8 cellular contexts compared by ENCODE assay signal in the genomic region with DNA sequence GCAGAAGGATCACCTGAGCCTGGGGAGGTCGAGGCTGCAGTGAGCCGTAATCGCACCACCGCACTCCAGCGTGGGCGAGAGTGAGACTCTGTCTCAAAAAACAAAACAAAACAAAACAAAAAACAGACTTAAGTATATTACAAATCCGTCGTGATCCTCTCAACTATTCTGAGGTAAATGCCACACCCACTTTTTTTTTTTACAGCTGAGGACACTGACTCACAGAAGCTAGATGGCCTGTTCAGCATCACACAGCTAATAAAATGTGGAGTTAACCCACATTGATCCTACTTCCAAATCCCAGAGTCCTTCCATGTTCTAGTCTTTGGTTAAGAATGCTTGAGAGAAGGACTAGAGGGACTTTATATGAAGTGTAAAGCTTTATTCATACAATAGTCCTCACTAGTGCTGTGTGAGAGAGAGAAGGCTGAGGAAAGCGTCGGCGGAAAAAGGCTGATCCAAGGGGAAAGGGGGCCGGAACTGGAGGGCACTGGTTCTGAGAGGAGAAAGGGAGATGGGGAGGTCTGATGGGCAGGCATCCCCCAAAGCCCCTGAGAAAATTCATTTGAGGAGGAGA. TPM values are rescaled to one million over a fixed set of nuclear protein-coding genes. Genes with fewer than 3 reads are reported as not detected.
DNase-seq lines count a peak whose midpoint lies in the region; ATAC-seq, FAIRE-seq and TF ChIP-seq lines count a peak whose summit lies in the region.

No MANE protein-coding gene starts in this region.

- peak overlapping the region; percentile 85 to 88 for H3K4me3 ChIP-seq in right atrium auricular region
- peak overlapping the region; percentile 77 to 80 for H3K4me3 ChIP-seq in small intestine (ENCODE audit: low read depth in 1 of 2, low read length in 2 of 2)

- ATAC-seq in Right ventricle myocardium superior (ENCODE audit: poor library complexity) (no peak), foreskin keratinocyte (peak; percentile 62)

- intact Hi-C loops in Right ventricle myocardium superior (cut with DNase I) = no loop called here

- H3K27ac ChIP-seq in right atrium auricular region = peak overlapping the region; percentile 67 to 75
- H3K27ac ChIP-seq in foreskin keratinocyte = peak overlapping the region; percentile 45
- peak overlapping the region; percentile 76 to 79 for H3K27ac ChIP-seq in small intestine (ENCODE audit: low read depth in 1 of 2, low read length in 1 of 2)

- WGBS in small intestine, 3 donors = 39 to 43% (median 40%) methylated on average over 12 of the region's 12 CpGs

- no peaks in the 10 kb centered on the region for H3K9me3 ChIP-seq in right atrium auricular region
- no peaks in the 10 kb centered on the region for H3K9me3 ChIP-seq in small intestine (ENCODE audit: control insufficient read depth, low read depth)

- DNase-seq in right atrium auricular region (ENCODE audit: low spot score) = no peak
- no peak for DNase-seq in Right ventricle myocardium superior
- DNase-seq in SW480 (ENCODE audit: low spot score) = peak; percentile 50
- DNase-seq in foreskin keratinocyte = peak; percentile 37 to 57
- DNase-seq in small intestine = peak; percentile 37
- no peak for DNase-seq in NOMO-1 treated with DMSO at 0.1 percent for 48 hours (lab: John Stamatoyannopoulos, UW; ENCODE audit: unreplicated experiment)
- no peak for DNase-seq in 8988T
- DNase-seq in kidney glomerular epithelial cell (lab: John Stamatoyannopoulos, UW) = no peak

- H3K27me3 ChIP-seq in right atrium auricular region = no peaks in the 10 kb centered on the region
- no peaks in the 10 kb centered on the region for H3K27me3 ChIP-seq in foreskin keratinocyte
- H3K27me3 ChIP-seq in small intestine (ENCODE audit: control insufficient read depth in 2 of 2, insufficient read depth in 2 of 2, low read length in 2 of 2) = no peaks in the 10 kb centered on the region

- FAIRE-seq in small intestine (lab: Jason Lieb, UNC) = no peak

- TF ChIP-seq CTCF in right atrium auricular region (IDR thresholded peaks at IDR 0.05) = no peak
- TF ChIP-seq CTCF in foreskin keratinocyte (conservative IDR thresholded peaks at IDR 0.05) = no peak

- H3K36me3 ChIP-seq in right atrium auricular region (peaks cover 35% of the 10 kb centered on the region), small intestine (ENCODE audit: control insufficient read depth in 2 of 2, insufficient read depth in 2 of 2, low read length in 2 of 2) (peaks cover 4% of the 10 kb centered on the region in 2 donors)

- H3K4me1 ChIP-seq in right atrium auricular region (peaks cover 0 to 17% of the 10 kb centered on the region in 2 donors), foreskin keratinocyte (peaks cover 3% of the 10 kb centered on the region), small intestine (ENCODE audit: control insufficient read depth in 2 of 2, insufficient read depth in 1 of 2, low read depth in 1 of 2, low read length in 1 of 2) (peaks cover 4 to 5% of the 10 kb centered on the region in 2 donors)

RNA-seq across cellular contexts. Expression of gene RNF25, which starts 0.6 kb away (rescaled TPM):
- total RNA-seq in right atrium auricular region = 10 to 100 TPM; 13.9 to 18.2 TPM
- total RNA-seq in Right ventricle myocardium superior = 12.4 TPM
- total RNA-seq in foreskin keratinocyte = 35.2 and 35.9 TPM in 2 replicates
- 38.3 and 40.2 TPM in 2 replicates for polyA plus RNA-seq in foreskin keratinocyte
- polyA plus RNA-seq in small intestine = 10 to 100 TPM; 15.1 to 19.8 (median 17.7) TPM

RNA-seq across cellular contexts. Expression of gene STK36, which starts 0.7 kb away (rescaled TPM):
- total RNA-seq in right atrium auricular region = 1 to 10 TPM; 6.0 to 8.5 TPM
- total RNA-seq in Right ventricle myocardium superior = 3.9 TPM
- 16.2 and 17.2 TPM in 2 replicates for total RNA-seq in foreskin keratinocyte
- polyA plus RNA-seq in foreskin keratinocyte = 8.7 and 9.8 TPM in 2 replicates
- 10 to 100 TPM in 2 of 3 donors, 1 to 10 TPM in 1; 9.7 to 18.1 (median 11.7) TPM for polyA plus RNA-seq in small intestine

RNA-seq across cellular contexts. Expression of gene BCS1L, which starts 11.7 kb away (rescaled TPM):
- 10 to 100 TPM; 16.8 to 21.2 TPM for total RNA-seq in right atrium auricular region
- 47.6 TPM for total RNA-seq in Right ventricle myocardium superior
- total RNA-seq in foreskin keratinocyte = 62.3 and 66.2 TPM in 2 replicates
- polyA plus RNA-seq in foreskin keratinocyte = 60.2 and 71.5 TPM in 2 replicates
- polyA plus RNA-seq in small intestine = 10 to 100 TPM; 18.9 to 42.7 (median 25.2) TPM

RNA-seq across cellular contexts. Expression of gene ZNF142, which starts 11.7 kb away (rescaled TPM):
- 10 to 100 TPM; 13.6 to 17.9 TPM for total RNA-seq in right atrium auricular region
- 20.5 TPM for total RNA-seq in Right ventricle myocardium superior
- total RNA-seq in foreskin keratinocyte = 23.0 and 23.1 TPM in 2 replicates
- polyA plus RNA-seq in foreskin keratinocyte = 4.4 and 5.8 TPM in 2 replicates
- polyA plus RNA-seq in small intestine = 1 to 10 TPM; 3.0 to 6.9 (median 3.4) TPM

RNA-seq across cellular contexts. Expression of gene TTLL4, which starts 39.5 kb away (rescaled TPM):
- total RNA-seq in right atrium auricular region = 1 to 10 TPM; 8.2 to 9.9 TPM
- 5.6 TPM for total RNA-seq in Right ventricle myocardium superior
- total RNA-seq in foreskin keratinocyte = 31.6 and 44.4 TPM in 2 replicates
- polyA plus RNA-seq in foreskin keratinocyte = 27.5 and 40.3 TPM in 2 replicates
- polyA plus RNA-seq in small intestine = 10 to 100 TPM in 2 of 3 donors, 1 to 10 TPM in 1; 8.6 to 14.1 (median 11.0) TPM

Comparison
In these comparisons a context has a peak if more than half of its experiments do, and no peak if none do; other contexts are left out.
1. DNase-seq: peak in SW480 (single experiment), foreskin keratinocyte (2 of 2) and small intestine (single experiment); none in right atrium auricular region (single experiment), Right ventricle myocardium superior (single experiment), NOMO-1 treated with DMSO at 0.1 percent for 48 hours (single experiment), 8988T (single experiment) and kidney glomerular epithelial cell (single experiment).
2. Peak in every context shown above with its lines, with median percentiles within 50 percentile points of each other: H3K27ac ChIP-seq.